In the genomic region with DNA sequence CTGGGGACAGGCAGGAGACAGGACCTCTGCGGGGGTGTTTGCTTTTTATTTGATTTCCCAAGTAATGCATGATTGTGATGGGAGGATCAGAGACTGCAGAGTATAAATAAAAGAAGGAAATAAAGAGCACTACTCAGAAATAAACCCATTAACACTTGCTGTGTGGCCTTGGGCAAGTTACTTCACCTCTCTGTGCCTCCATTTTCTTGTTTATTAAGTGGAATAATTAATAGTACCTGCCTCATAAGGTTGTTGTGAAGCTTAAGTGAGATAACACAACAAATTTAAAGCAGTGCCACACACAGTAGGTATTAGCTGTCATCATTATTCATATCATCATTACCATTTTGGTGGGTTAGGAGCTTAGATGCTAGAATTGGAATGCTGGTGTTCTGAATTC, we compare ENCODE assay signal across 23 cellular contexts.
"Had no signal": no experiment of that assay in that cellular context is flagged by ENCODE, and none has a peak within 500 bp of the region (broad histone marks: within the 10 kb centered on the region; RNA-seq: fewer than 3 reads in every experiment).

No MANE protein-coding gene starts in this region.

- H3K4me2 ChIP-seq: hepatocyte had no signal

- H3K4me3 Mint-ChIP-seq: endodermal cell; naive B cell; nephron; stimulated activated effector memory CD8-positive, alpha-beta T cell treated with anti-CD3 and anti-CD28 coated beads, Interleukin-12 subunit alpha, Interleukin-12 subunit beta, amount 100 ng/mL, for 72 hours had no signal

- ATAC-seq: foreskin keratinocyte; left colon; left ventricle myocardium superior; stimulated activated effector memory CD8-positive, alpha-beta T cell treated with anti-CD3 and anti-CD28 coated beads, Interleukin-12 subunit alpha, Interleukin-12 subunit beta, amount 100 ng/mL, for 72 hours; stimulated activated naive CD8-positive, alpha-beta T cell treated with anti-CD3 and anti-CD28 coated beads, Interleukin-15, Interleukin-2, amounts not matched to agents 100 U/mL and 50 U/mL, for 24 hours had no signal

- H3K27me3 ChIP-seq: foreskin keratinocyte, hepatocyte, right atrium auricular region, tibial nerve, upper lobe of right lung had no signal

- FAIRE-seq: colon, endothelial cell of umbilical vein, kidney, small intestine had no signal

- H3K27ac Mint-ChIP-seq: endodermal cell; naive B cell; nephron; stimulated activated effector memory CD8-positive, alpha-beta T cell treated with anti-CD3 and anti-CD28 coated beads, Interleukin-12 subunit alpha, Interleukin-12 subunit beta, amount 100 ng/mL, for 72 hours had no signal

- DNase-seq: cerebellar nuclear complex; effector CD4-positive, alpha-beta T cell; endodermal cell; erythroblast; foreskin keratinocyte; head of caudate nucleus; kidney; left colon; left ventricle myocardium superior; naive B cell; small intestine; stimulated activated CD4-positive, alpha-beta T cell treated with anti-CD3 and anti-CD28 coated beads, Interleukin-4, amount 100 ng/mL, for 1 hour; stimulated activated CD8-positive, alpha-beta memory T cell treated with anti-CD3 and anti-CD28 coated beads, Interleukin-4, amount 100 ng/mL, for 48 hours; stimulated activated naive CD8-positive, alpha-beta T cell treated with anti-CD3 and anti-CD28 coated beads, Interleukin-15, Interleukin-2, amounts not matched to agents 100 U/mL and 50 U/mL, for 24 hours; upper lobe of right lung had no signal

- H3K4me1 ChIP-seq: foreskin keratinocyte had no signal

- H3K27ac ChIP-seq: foreskin keratinocyte, hepatocyte, right atrium auricular region, upper lobe of right lung had no signal

- H3K9me3 ChIP-seq: right atrium auricular region, upper lobe of right lung had no signal

- H3K4me1 Mint-ChIP-seq: nephron had no signal

- H3K4me3 ChIP-seq: hepatocyte, lung, right atrium auricular region, tibial nerve, upper lobe of right lung had no signal
